1 cellular context compared by ENCODE assay signal in genomic region chr2:199465988-199466703, GRCh38.
A peak's percentile ranks its signal among the peaks of the same experiment; 100 is the strongest.
TF ChIP-seq lines count a peak whose summit lies in the region.

No MANE protein-coding gene starts in this region.

TF ChIP-seq in HepG2, 621 proteins besides CTCF, POLR2A, EP300 and RAD21:
- TF ChIP-seq KLF13 (CRISPR knock-in tag; IDR thresholded peaks at IDR 0.05) (no peak), EZH2 (conservative IDR thresholded peaks at IDR 0.05; ENCODE audit: low read depth, low read length) (peak; percentile 52; the same call in 1 of the 2 replicates)
